Comparison of ENCODE assay signal across 11 cellular contexts in genomic region chr18:57931038-57931437, GRCh38.
DNase-seq lines count a peak whose midpoint lies in the region; ATAC-seq and TF ChIP-seq lines count a peak whose summit lies in the region.
"Had no signal": no experiment of that assay in that cellular context is flagged by ENCODE, and none has a peak within 500 bp of the region (broad histone marks: within the 10 kb centered on the region; RNA-seq: fewer than 3 reads in every experiment).

No MANE protein-coding gene starts in this region.

- H3K9me3 ChIP-seq in A673 (ENCODE audit: low read depth, low read length, poor library complexity, severe bottlenecking), result no peaks in the 10 kb centered on the region
- H3K9me3 ChIP-seq: thoracic aorta had no signal

- TF ChIP-seq CTCF in A673 (conservative IDR thresholded peaks at IDR 0.05; ENCODE audit: low read depth, low read length) (no peak), choroid plexus epithelial cell (conservative IDR thresholded peaks at IDR 0.05; ENCODE audit: low read depth, low read length) (no peak)

- DNase-seq in A673 (ENCODE audit: low spot score) (no peak), choroid plexus epithelial cell (ENCODE audit: low read depth) (peak; percentile 20), HuH-7 (ENCODE audit: low spot score) (no peak)
- DNase-seq in activated CD4-positive, alpha-beta T cell treated with anti-CD3 and anti-CD28 coated beads for 48 hours, result no peak
- DNase-seq in NK-92 treated with Interleukin-12 subunit alpha and Interleukin-12 subunit beta, amount 100 ng/mL, for 24 hours (lab: John Stamatoyannopoulos, UW), result no peak
- no peak for DNase-seq in activated CD4-positive, alpha-beta T cell treated with anti-CD3 and anti-CD28 coated beads for 4 hours
- DNase-seq: activated CD8-positive, alpha-beta memory T cell treated with anti-CD3 and anti-CD28 coated beads, Interleukin-2, amount 50 U/mL, for 48 hours had no signal

- POLR2A ChIA-PET in A673 (lab: Charles Lee; ENCODE audit: low non-redundant PET), result no interaction called here

- H3K27me3 ChIP-seq in A673 (replicated peaks; ENCODE audit: insufficient read depth, low read depth, low read length, poor library complexity), result no peaks in the 10 kb centered on the region
- H3K27me3 ChIP-seq: BLaER1 had no signal

- no TSS peak for BruUV-seq in A673 (replicated peaks; lab: Mats Ljungman, UMichigan)

- H3K4me1 ChIP-seq in A673 (ENCODE audit: insufficient read depth, low read length, poor library complexity, severe bottlenecking), result peaks cover 2% of the 10 kb centered on the region
- H3K4me1 ChIP-seq: BLaER1 had no signal

- H3K36me3 ChIP-seq in A673 (ENCODE audit: insufficient read depth, low read length, poor library complexity, severe bottlenecking), result no peaks in the 10 kb centered on the region
- H3K36me3 ChIP-seq: BLaER1, thoracic aorta had no signal

- ATAC-seq in GM18909 (IDR thresholded peaks at IDR 0.05; ENCODE audit: poor library complexity, unreplicated experiment), result peak; percentile 61
- peak; percentile 76 for ATAC-seq in HG02973 (IDR thresholded peaks at IDR 0.05; ENCODE audit: unreplicated experiment)

- CTCF ChIA-PET in A673 (lab: Charles Lee), result no interaction called here

- peak overlapping the region; percentile 19 for H3K4me3 ChIP-seq in A673 (ENCODE audit: low read depth, low read length, poor library complexity, severe bottlenecking)
- no peak overlapping the region for H3K4me3 ChIP-seq in choroid plexus epithelial cell (ENCODE audit: low read depth, low read length)
- H3K4me3 ChIP-seq: BLaER1, thoracic aorta had no signal

- intact Hi-C loops in A673 (cut with micrococcal nuclease; ENCODE audit: unreplicated experiment), result no loop called here

- H3K27ac ChIP-seq in A673 (ENCODE audit: low read depth, low read length, poor library complexity, severe bottlenecking), result no peak overlapping the region
- H3K27ac ChIP-seq: BLaER1, thoracic aorta had no signal
